In the genomic region with DNA sequence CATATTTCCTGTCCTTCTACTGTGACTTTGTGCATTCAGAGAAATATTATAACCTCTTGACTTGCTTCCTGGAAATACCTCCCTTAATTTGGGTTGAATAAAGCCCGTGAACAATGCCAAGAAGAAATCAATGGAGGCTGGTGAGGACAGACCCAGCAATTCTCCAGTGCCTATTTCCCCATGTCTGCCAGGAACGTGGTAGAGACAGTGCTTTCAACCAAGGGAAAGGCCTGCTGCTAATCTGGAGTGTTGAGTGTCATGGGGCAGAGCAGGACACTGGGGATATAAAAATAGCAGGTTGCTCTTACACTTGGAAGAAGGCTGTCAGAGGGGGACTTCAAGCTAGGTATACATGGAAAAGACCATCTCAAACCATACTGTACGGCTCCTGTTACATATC, we compare ENCODE assay signal across 17 cellular contexts. TPM values are rescaled to one million over a fixed set of nuclear protein-coding genes. Genes with fewer than 3 reads are reported as not detected.
"Had no signal": no experiment of that assay in that cellular context is flagged by ENCODE, and none has a peak within 500 bp of the region (broad histone marks: within the 10 kb centered on the region; RNA-seq: fewer than 3 reads in every experiment).

No MANE protein-coding gene starts in this region.

- H3K27ac Mint-ChIP-seq: activated CD4-positive, alpha-beta T cell treated with anti-CD3 and anti-CD28 coated beads, Interleukin-2, amount 10 ng/mL, durations not matched to agents 24 days and 14 days; activated T-helper 1 cell treated with anti-CD3 and anti-CD28 coated beads, Interleukin-12 subunit alpha, Interleukin-12 subunit beta, Interleukin-2, Interleukin-4 antibody, amounts not matched to agents 30 ng/mL and 10 ng/mL and 1 ng/mL, durations not matched to agents 14 hours and 24 hours and 36 hours; T-helper 2 cell treated with Interferon-gamma antibody and Interleukin-4, amounts not matched to agents 5 μg/mL and 100 μg/mL, for 36 hours had no signal

- ATAC-seq: esophagus mucosa, sciatic nerve had no signal

- DNase-seq: activated CD4-positive, alpha-beta T cell treated with anti-CD3 and anti-CD28 coated beads, Interleukin-2, amount 10 ng/mL, durations not matched to agents 24 days and 14 days; activated CD4-positive, CD25-positive, alpha-beta regulatory T cell; activated CD8-positive, alpha-beta memory T cell treated with anti-CD3 and anti-CD28 coated beads, Interleukin-2, amount 50 U/mL, for 48 hours; activated naive CD4-positive, alpha-beta T cell treated with Interleukin-2 at 50 U/mL for 16 hours; midbrain; stimulated activated CD4-positive, alpha-beta T cell treated with anti-CD3 and anti-CD28 coated beads, Interleukin-1b, Interleukin-23, amount 100 ng/mL, for 48 hours; SW 1271 had no signal

- H3K9me3 Mint-ChIP-seq: activated CD4-positive, alpha-beta T cell treated with anti-CD3 and anti-CD28 coated beads, Interleukin-2, amount 10 ng/mL, durations not matched to agents 24 days and 14 days; activated T-helper 1 cell treated with anti-CD3 and anti-CD28 coated beads, Interleukin-12 subunit alpha, Interleukin-12 subunit beta, Interleukin-2, Interleukin-4 antibody, amounts not matched to agents 30 ng/mL and 10 ng/mL and 1 ng/mL, durations not matched to agents 14 hours and 24 hours and 36 hours; T-helper 2 cell treated with Interferon-gamma antibody and Interleukin-4, amounts not matched to agents 5 μg/mL and 100 μg/mL, for 36 hours had no signal

- H3K4me3 Mint-ChIP-seq: activated CD4-positive, alpha-beta T cell treated with anti-CD3 and anti-CD28 coated beads, Interleukin-2, amount 10 ng/mL, durations not matched to agents 24 days and 14 days; activated T-helper 1 cell treated with anti-CD3 and anti-CD28 coated beads, Interleukin-12 subunit alpha, Interleukin-12 subunit beta, Interleukin-2, Interleukin-4 antibody, amounts not matched to agents 30 ng/mL and 10 ng/mL and 1 ng/mL, durations not matched to agents 14 hours and 24 hours and 36 hours; T-helper 2 cell treated with Interferon-gamma antibody and Interleukin-4, amounts not matched to agents 5 μg/mL and 100 μg/mL, for 36 hours had no signal

- H3K27me3 Mint-ChIP-seq: activated CD4-positive, alpha-beta T cell treated with anti-CD3 and anti-CD28 coated beads, Interleukin-2, amount 10 ng/mL, durations not matched to agents 24 days and 14 days had no signal

RNA-seq across cellular contexts. Expression of gene NCBP2L, which starts 21.8 kb away (rescaled TPM):
- total RNA-seq: activated CD4-positive, alpha-beta T cell treated with anti-CD3 and anti-CD28 coated beads, Interleukin-2, amount 10 ng/mL, durations not matched to agents 24 days and 14 days; activated T-helper 1 cell treated with anti-CD3 and anti-CD28 coated beads, Interleukin-12 subunit alpha, Interleukin-12 subunit beta, Interleukin-2, Interleukin-4 antibody, amounts not matched to agents 30 ng/mL and 10 ng/mL and 1 ng/mL, durations not matched to agents 14 hours and 24 hours and 36 hours; esophagus mucosa; glomerular endothelial cell; kidney epithelial cell; posterior vena cava; sciatic nerve; SJSA1; thyroid gland; urinary bladder had no signal
- polyA plus RNA-seq: urinary bladder had no signal
